In the genomic region with DNA sequence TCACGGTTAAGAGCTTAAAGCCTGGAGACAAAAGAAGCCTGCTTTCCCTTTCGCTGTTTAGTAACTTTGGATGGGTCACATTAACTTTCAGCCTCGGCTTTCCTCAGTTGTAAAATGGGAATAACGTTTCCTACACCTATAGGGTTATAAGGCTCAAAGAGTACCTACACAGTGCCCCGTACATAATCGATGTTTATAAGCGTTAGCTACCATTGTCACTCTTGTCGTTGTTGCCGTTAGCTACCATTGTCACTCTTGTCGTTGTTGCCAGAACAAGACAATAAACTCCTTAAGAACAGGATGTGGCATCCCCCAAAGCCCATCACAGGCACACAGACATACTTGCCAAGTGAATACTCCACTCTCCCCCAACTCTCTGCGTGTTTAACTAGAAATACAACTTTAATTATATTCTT, we compare ENCODE assay signal across 8 cellular contexts. TPM values are rescaled to one million over a fixed set of nuclear protein-coding genes. Genes with fewer than 3 reads are reported as not detected.
A peak's percentile ranks its signal among the peaks of the same experiment; 100 is the strongest.
DNase-seq lines count a peak whose midpoint lies in the region; ATAC-seq and TF ChIP-seq lines count a peak whose summit lies in the region.

No MANE protein-coding gene starts in this region.

- no peaks in the 10 kb centered on the region for H3K27me3 Mint-ChIP-seq in MCF 10A (ENCODE audit: insufficient read depth, unreplicated experiment)

- H3K9me2 ChIP-seq in Loucy (replicated peaks; ENCODE audit: low read depth, low read length), result no peaks in the 10 kb centered on the region

- TF ChIP-seq CTCF in Loucy (conservative IDR thresholded peaks at IDR 0.05; ENCODE audit: low read length), result no peak
- no peak for TF ChIP-seq CTCF in MCF 10A (IDR thresholded peaks at IDR 0.05; ENCODE audit: unreplicated experiment)
- no peak for TF ChIP-seq CTCF in GM10248 (IDR thresholded peaks at IDR 0.05; ENCODE audit: control extremely low read depth, extremely low read depth, low read depth, missing control alignments)

- H3K36me3 ChIP-seq in Loucy (ENCODE audit: insufficient read depth, low read length) (no peaks in the 10 kb centered on the region), muscle layer of colon (ENCODE audit: insufficient read depth, low read length) (no peaks in the 10 kb centered on the region)

- peak overlapping the region; percentile 79 for H2AFZ ChIP-seq in Loucy (ENCODE audit: low read length)

- H3K9ac ChIP-seq in Loucy (ENCODE audit: low read depth, low read length, poor library complexity, severe bottlenecking) (peak overlapping the region; percentile 78), muscle layer of colon (ENCODE audit: low read length) (no peak overlapping the region)

- no peaks in the 10 kb centered on the region for H4K20me1 ChIP-seq in Loucy (ENCODE audit: insufficient read depth, low read length, poor library complexity, severe bottlenecking)

- POLR2A ChIA-PET in MCF 10A (lab: Yijun Ruan, JAX), result interaction anchor here (0.6 to 1.3 kb wide), 8 partner anchors 9 to 333 kb away, joined by 3 to 6 read pairs (median 3); no protein-coding TSS in a partner anchor
- POLR2A ChIA-PET in GM10248 (lab: Yijun Ruan, JAX), result no interaction called here

- no peaks in the 10 kb centered on the region for H3K36me3 Mint-ChIP-seq in MCF 10A (ENCODE audit: insufficient read depth, unreplicated experiment)

- H3K27ac ChIP-seq in muscle layer of colon (ENCODE audit: low read depth, low read length), result peak overlapping the region; percentile 10

- H3K27me3 ChIP-seq in Loucy (ENCODE audit: insufficient read depth, low read length, poor library complexity, severe bottlenecking) (no peaks in the 10 kb centered on the region), muscle layer of colon (ENCODE audit: control insufficient read depth in 1 of 2, insufficient read depth in 2 of 2, low read length in 2 of 2) (no peaks in the 10 kb centered on the region)

- H3K4me1 ChIP-seq in Loucy (ENCODE audit: insufficient read depth, low read length, poor library complexity, severe bottlenecking) (peaks cover 43% of the 10 kb centered on the region), muscle layer of colon (ENCODE audit: insufficient read depth, low read length) (peaks cover 11% of the 10 kb centered on the region)

- H3K4me3 Mint-ChIP-seq in MCF 10A (ENCODE audit: unreplicated experiment), result peak overlapping the region; percentile 72

- intact Hi-C loops in MCF 10A (cut with micrococcal nuclease), result loop anchor here (5.0 kb wide), 1 partner anchor 60 kb away; no protein-coding TSS in a partner anchor

- CTCF ChIA-PET in MCF 10A (lab: Yijun Ruan, JAX), result interaction anchor here (0.7 to 1.2 kb wide), 3 partner anchors 24 to 273 kb away, joined by 3 to 5 read pairs (median 3); no protein-coding TSS in a partner anchor
- CTCF ChIA-PET in GM10248 (lab: Yijun Ruan, JAX), result interaction anchor here (0.8 to 1.4 kb wide), 4 partner anchors 10 to 63 kb away, joined by 3 to 5 read pairs (median 4); no protein-coding TSS in a partner anchor

- no peaks in the 10 kb centered on the region for H3K9me3 Mint-ChIP-seq in MCF 10A (ENCODE audit: unreplicated experiment)

- H3K79me2 ChIP-seq in Loucy (ENCODE audit: insufficient read depth, low read length), result peaks cover 35% of the 10 kb centered on the region

- peaks cover 11% of the 10 kb centered on the region; the same call in 1 of the 2 replicates for H3F3A ChIP-seq in Loucy (ENCODE audit: low read depth)

- DNase-seq in MCF 10A (ENCODE audit: unreplicated experiment) (no peak), GM10248 (ENCODE audit: extremely low spot score) (no peak)

- no peaks in the 10 kb centered on the region for H3K9me3 ChIP-seq in Loucy (ENCODE audit: insufficient read depth, low read depth, low read length)
- no peaks in the 10 kb centered on the region for H3K9me3 ChIP-seq in muscle layer of colon (ENCODE audit: low read length)

- peak overlapping the region; percentile 87 for H3K4me2 ChIP-seq in Loucy (ENCODE audit: low read depth, low read length, poor library complexity, severe bottlenecking)

- no TSS peak for BruUV-seq in MCF 10A (replicated peaks; lab: Mats Ljungman, UMichigan)

- peak overlapping the region; percentile 86; the same call in 1 of the 2 replicates for H3K4me3 ChIP-seq in GM08714 (ENCODE audit: low read length)
- peak overlapping the region; percentile 93 for H3K4me3 ChIP-seq in Loucy (ENCODE audit: low read length, poor library complexity, severe bottlenecking)
- H3K4me3 ChIP-seq in muscle layer of colon (ENCODE audit: low read depth in 1 of 2, low read length in 2 of 2), result peak overlapping the region in 1 of 2 donors; percentile 72

- H3K4me1 Mint-ChIP-seq in MCF 10A (ENCODE audit: insufficient read depth, unreplicated experiment), result peaks cover 8% of the 10 kb centered on the region

- ATAC-seq in HG03280 (IDR thresholded peaks at IDR 0.05; ENCODE audit: unreplicated experiment) (no peak), GM21423 (IDR thresholded peaks at IDR 0.05; ENCODE audit: unreplicated experiment) (no peak), GM21381 (IDR thresholded peaks at IDR 0.05; ENCODE audit: unreplicated experiment) (no peak)

- H3K27ac Mint-ChIP-seq in MCF 10A (ENCODE audit: low read depth, unreplicated experiment), result no peak overlapping the region

RNA-seq across cellular contexts. Expression of gene MFSD6, which starts 0.9 kb away (rescaled TPM):
- total RNA-seq in MCF 10A (2022), result 19.7 and 29.0 TPM in 2 replicates
